11 cellular contexts compared by ENCODE assay signal in genomic region chr1:206768472-206769330, GRCh38. TPM values are rescaled to one million over a fixed set of nuclear protein-coding genes. Genes with fewer than 3 reads are reported as not detected.
DNase-seq lines count a peak whose midpoint lies in the region; ATAC-seq and FAIRE-seq lines count a peak whose summit lies in the region.
"Had no signal": no experiment of that assay in that cellular context is flagged by ENCODE, and none has a peak within 500 bp of the region (broad histone marks: within the 10 kb centered on the region; RNA-seq: fewer than 3 reads in every experiment).

No MANE protein-coding gene starts in this region.

- DNase-seq in GM18507 (ENCODE audit: extremely low spot score, insufficient read length, low read depth): no peak
- DNase-seq in Right ventricle myocardium superior: no peak
- DNase-seq in stimulated activated CD8-positive, alpha-beta memory T cell treated with anti-CD3 and anti-CD28 coated beads, Interleukin-4, amount 100 ng/mL, for 48 hours: no peak
- no peak for DNase-seq in trophoblast cell
- DNase-seq: NCI-H526 treated with DMSO at 0.1 percent for 48 hours had no signal

- H3K4me3 ChIP-seq in esophagus (ENCODE audit: low read depth in 1 of 2, low read length in 2 of 2) (no peak overlapping the region), trophoblast cell (ENCODE audit: low read depth, low read length) (no peak overlapping the region)
- H3K4me3 ChIP-seq: transverse colon had no signal

- intact Hi-C loops in Right ventricle myocardium superior (cut with DNase I): no loop called here

- no peak overlapping the region for H3K23ac ChIP-seq in trophoblast cell (ENCODE audit: low read length)

- H2BK120ac ChIP-seq in trophoblast cell (ENCODE audit: insufficient read depth, low read length, poor library complexity): no peak overlapping the region

- H3K4me2 ChIP-seq in trophoblast cell (ENCODE audit: low read length): no peak overlapping the region

- peak; percentile 52 for FAIRE-seq in GM18507 (lab: Jason Lieb, UNC)

- H3K79me2 ChIP-seq in trophoblast cell (ENCODE audit: control insufficient read depth, insufficient read depth, low read length, poor library complexity): no peaks in the 10 kb centered on the region

- no peak overlapping the region for H3K9ac ChIP-seq in trophoblast cell (ENCODE audit: low read length)

- H3K18ac ChIP-seq in trophoblast cell (ENCODE audit: low read length): no peak overlapping the region

- WGBS in esophagus, 2 donors: 76 to 79% methylated on average over 15 of the region's 15 CpGs
- WGBS in trophoblast cell (ENCODE audit: extremely low coverage, insufficient coverage, insufficient read length): no CpG with 5 or more reads among the region's 15 CpGs

- H3K36me3 ChIP-seq in esophagus (ENCODE audit: control insufficient read depth in 2 of 2, insufficient read depth in 2 of 2, low read length in 1 of 2) (no peaks in the 10 kb centered on the region), trophoblast cell (ENCODE audit: control insufficient read depth in 1 of 2, insufficient read depth in 2 of 2, low read length in 2 of 2) (no peaks in the 10 kb centered on the region)
- H3K36me3 ChIP-seq: transverse colon had no signal

- H3K27me3 ChIP-seq in esophagus (ENCODE audit: control insufficient read depth in 1 of 2, insufficient read depth in 2 of 2, low read length in 2 of 2) (no peaks in the 10 kb centered on the region), trophoblast cell (ENCODE audit: insufficient read depth, low read length) (no peaks in the 10 kb centered on the region)

- no peak overlapping the region for H2AK5ac ChIP-seq in trophoblast cell (ENCODE audit: low read length)

- H3K9me3 ChIP-seq in esophagus (ENCODE audit: control insufficient read depth in 2 of 2, insufficient read depth in 1 of 2, low read depth in 1 of 2, low read length in 1 of 2) (peaks cover 0 to 4% of the 10 kb centered on the region in 2 donors), trophoblast cell (ENCODE audit: insufficient read depth, low read depth, low read length) (no peaks in the 10 kb centered on the region)
- H3K9me3 ChIP-seq: transverse colon had no signal

- no peak overlapping the region for H3K14ac ChIP-seq in trophoblast cell (ENCODE audit: low read length)

- H4K12ac ChIP-seq in trophoblast cell (ENCODE audit: low read depth, low read length): no peak overlapping the region

- H2AFZ ChIP-seq in trophoblast cell (ENCODE audit: insufficient read depth, low read length, poor library complexity): no peak overlapping the region

- H2BK12ac ChIP-seq in trophoblast cell (ENCODE audit: low read length): no peak overlapping the region

- peak; percentile 0 for ATAC-seq in GM21515 (IDR thresholded peaks at IDR 0.05; ENCODE audit: unreplicated experiment)
- peak; percentile 8 for ATAC-seq in HG03354 (IDR thresholded peaks at IDR 0.05; ENCODE audit: poor library complexity, severe bottlenecking, unreplicated experiment)
- no peak for ATAC-seq in Right ventricle myocardium superior (ENCODE audit: poor library complexity)
- no peak for ATAC-seq in GM18519 (IDR thresholded peaks at IDR 0.05; ENCODE audit: low FRiP score, unreplicated experiment)

- H3K4me1 ChIP-seq in esophagus (ENCODE audit: control insufficient read depth in 2 of 2, insufficient read depth in 2 of 2, low read length in 1 of 2) (peaks cover 0 to 12% of the 10 kb centered on the region in 2 donors), trophoblast cell (ENCODE audit: control insufficient read depth in 1 of 2, insufficient read depth in 2 of 2, low read length in 2 of 2) (peaks cover 3 to 6% of the 10 kb centered on the region in 2 experiments)

- no peak overlapping the region for H4K91ac ChIP-seq in trophoblast cell (ENCODE audit: low read depth, low read length)

- no peaks in the 10 kb centered on the region for H3K79me1 ChIP-seq in trophoblast cell (ENCODE audit: low read length)

- H2BK5ac ChIP-seq in trophoblast cell (ENCODE audit: low read depth, low read length, poor library complexity): no peak overlapping the region

- peak overlapping the region; percentile 1 to 18 for H3K27ac ChIP-seq in esophagus (ENCODE audit: low read depth in 2 of 2, low read length in 1 of 2)
- no peak overlapping the region for H3K27ac ChIP-seq in trophoblast cell (ENCODE audit: low read depth, low read length)

- no peak overlapping the region for H3K4ac ChIP-seq in trophoblast cell (ENCODE audit: low read depth, low read length)

- H4K8ac ChIP-seq in trophoblast cell (ENCODE audit: low read depth, low read length): no peak overlapping the region

RNA-seq across cellular contexts. Expression of gene IL19, which starts 1.9 kb away (rescaled TPM):
- polyA plus RNA-seq in esophagus: 1 to 10 TPM in 1 of 2 donors, under 1 TPM in 1; 0.22 to 1.4 TPM
- total RNA-seq in Right ventricle myocardium superior: not detected
- not detected in 2 replicates for polyA plus RNA-seq in trophoblast cell (2013)
- total RNA-seq: activated T-helper 1 cell treated with anti-CD3 and anti-CD28 coated beads, Interleukin-12 subunit alpha, Interleukin-12 subunit beta, Interleukin-2, Interleukin-4 antibody, amounts not matched to agents 30 ng/mL and 10 ng/mL and 1 ng/mL, durations not matched to agents 14 hours and 24 hours and 36 hours; transverse colon had no signal

RNA-seq across cellular contexts. Expression of gene IL10, which starts 3.6 kb away (rescaled TPM):
- under 1 TPM; 0.12 to 0.51 TPM for polyA plus RNA-seq in esophagus
- total RNA-seq in Right ventricle myocardium superior: 0.43 TPM
- polyA plus RNA-seq in trophoblast cell (2013): not detected in 2 replicates

Comparison
In these comparisons a context has a peak if more than half of its experiments do, and no peak if none do; other contexts are left out.
1. ATAC-seq: peak in GM21515 (single experiment) and HG03354 (single experiment); none in Right ventricle myocardium superior (single experiment) and GM18519 (single experiment).